ENCODE assay signal across 26 cellular contexts in genomic region chr10:102200751-102201640, GRCh38. TPM values are rescaled to one million over a fixed set of nuclear protein-coding genes. Genes with fewer than 3 reads are reported as not detected.
"Had no signal": no experiment of that assay in that cellular context is flagged by ENCODE, and none has a peak within 500 bp of the region (broad histone marks: within the 10 kb centered on the region; RNA-seq: fewer than 3 reads in every experiment).

No MANE protein-coding gene starts in this region.

- DNase-seq: activated CD8-positive, alpha-beta memory T cell treated with anti-CD3 and anti-CD28 coated beads for 24 hours; activated CD8-positive, alpha-beta memory T cell treated with anti-CD3 and anti-CD28 coated beads, Interleukin-2, amount 50 U/mL, for 4 hours; activated T-cell treated with anti-CD3 and anti-CD28 coated beads, Interleukin-2, amount 50 U/mL, for 24 hours; hypothalamus; left cardiac atrium; nephron progenitor cell; psoas muscle; stimulated activated CD4-positive, alpha-beta T cell treated with anti-CD3 and anti-CD28 coated beads, Interleukin-12 subunit alpha, Interleukin-12 subunit beta, amount 100 ng/mL, for 4 hours; stimulated activated CD4-positive, alpha-beta T cell treated with anti-CD3 and anti-CD28 coated beads, Interleukin-4, amount 100 ng/mL, for 4 hours; stimulated activated naive CD8-positive, alpha-beta T cell treated with anti-CD3 and anti-CD28 coated beads, Interleukin-15, amount 100 ng/mL, for 72 hours; tibial artery; uterus; WERI-Rb-1 had no signal

- ATAC-seq: activated naive CD4-positive, alpha-beta T cell treated with anti-CD3 and anti-CD28 coated beads, Interleukin-2, amount 50 U/mL, for 72 hours; activated T-helper 17 cell treated with anti-CD3 and anti-CD28 coated beads, Interleukin-2, amount 50 U/mL, for 72 hours; left cardiac atrium; pancreas; stimulated activated naive CD8-positive, alpha-beta T cell treated with anti-CD3 and anti-CD28 coated beads, Interleukin-15, amount 100 ng/mL, for 72 hours had no signal

- H3K27ac ChIP-seq: esophagus muscularis mucosa, pancreas, psoas muscle, right atrium auricular region, tibial artery, uterus, WERI-Rb-1 had no signal

- H3K4me3 ChIP-seq: esophagus muscularis mucosa, pancreas, psoas muscle, right atrium auricular region, tibial artery, uterus had no signal

- H3K4me1 ChIP-seq: esophagus muscularis mucosa, pancreas, psoas muscle, right atrium auricular region, tibial artery, uterus had no signal

- H3K36me3 ChIP-seq: esophagus muscularis mucosa, pancreas, right atrium auricular region, tibial artery, uterus, WERI-Rb-1 had no signal

- FAIRE-seq: astrocyte, colon, frontal cortex, islet of Langerhans, pancreas, TTC549 had no signal

- H3K9me3 ChIP-seq: pancreas, uterus had no signal

RNA-seq across cellular contexts. Expression of gene ELOVL3, which starts 25.1 kb away (rescaled TPM):
- total RNA-seq: frontal cortex; mononuclear cell; pancreas; T-helper 2 cell treated with Interferon-gamma antibody and Interleukin-4, amounts not matched to agents 100 ng/mL and 5 ng/mL, for 36 hours had no signal
- polyA plus RNA-seq: liver had no signal

RNA-seq across cellular contexts. Expression of gene PITX3, which starts 40.3 kb away (rescaled TPM):
- total RNA-seq: activated naive CD4-positive, alpha-beta T cell treated with anti-CD3 and anti-CD28 coated beads, Interleukin-2, amount 50 U/mL, for 72 hours; esophagus muscularis mucosa; frontal cortex; left cardiac atrium; liver; mononuclear cell; pancreas; T-helper 2 cell treated with Interferon-gamma antibody and Interleukin-4, amounts not matched to agents 100 ng/mL and 5 ng/mL, for 36 hours; uterus had no signal
- polyA plus RNA-seq: liver, pancreas had no signal
